Comparison of ENCODE assay signal across 24 cellular contexts in the genomic region with DNA sequence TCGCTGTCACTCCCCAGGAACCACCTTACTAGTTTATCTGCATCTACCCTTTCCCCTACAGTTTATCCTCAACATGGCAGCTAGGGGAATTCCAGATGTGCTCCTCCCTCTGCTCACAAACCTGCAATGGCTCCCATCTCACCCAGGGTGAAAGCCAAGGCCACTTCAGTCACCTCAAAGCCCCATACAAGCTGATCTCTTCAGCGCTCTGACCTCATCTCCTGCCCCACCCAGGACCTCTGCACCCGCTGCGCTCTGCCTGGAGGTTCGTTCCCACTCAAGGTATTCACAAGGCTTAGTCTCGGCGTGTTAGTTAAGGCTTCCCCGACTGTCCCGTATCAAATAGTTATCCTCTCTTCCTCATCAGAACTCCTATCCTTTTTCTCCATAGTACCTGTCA. TPM values are rescaled to one million over a fixed set of nuclear protein-coding genes. Genes with fewer than 3 reads are reported as not detected.
DNase-seq lines count a peak whose midpoint lies in the region; ATAC-seq and TF ChIP-seq lines count a peak whose summit lies in the region.
"Had no signal": no experiment of that assay in that cellular context is flagged by ENCODE, and none has a peak within 500 bp of the region (broad histone marks: within the 10 kb centered on the region; RNA-seq: fewer than 3 reads in every experiment).

No MANE protein-coding gene starts in this region.

- no peaks in the 10 kb centered on the region for H3K9me3 ChIP-seq in prostate gland
- H3K9me3 ChIP-seq: uterus had no signal

- H3K27ac Mint-ChIP-seq in activated naive CD8-positive, alpha-beta T cell = peak overlapping the region; percentile 11
- no peak overlapping the region for H3K27ac Mint-ChIP-seq in activated naive CD8-positive, alpha-beta T cell treated with anti-CD3 and anti-CD28 coated beads, Interleukin-2, amount 50 U/mL, for 24 hours
- peak overlapping the region; percentile 24 for H3K27ac Mint-ChIP-seq in activated T-helper 1 cell treated with anti-CD3 and anti-CD28 coated beads, Interleukin-12 subunit alpha, Interleukin-12 subunit beta, Interleukin-2, Interleukin-4 antibody, amounts not matched to agents 30 ng/mL and 10 ng/mL and 1 ng/mL, durations not matched to agents 14 hours and 24 hours and 36 hours
- H3K27ac Mint-ChIP-seq in endothelial cell (ENCODE audit: unreplicated experiment) = peak overlapping the region; percentile 67

- H3K4me3 Mint-ChIP-seq in activated naive CD8-positive, alpha-beta T cell = no peak overlapping the region
- no peak overlapping the region for H3K4me3 Mint-ChIP-seq in activated naive CD8-positive, alpha-beta T cell treated with anti-CD3 and anti-CD28 coated beads, Interleukin-2, amount 50 U/mL, for 24 hours
- no peak overlapping the region for H3K4me3 Mint-ChIP-seq in activated T-helper 1 cell treated with anti-CD3 and anti-CD28 coated beads, Interleukin-12 subunit alpha, Interleukin-12 subunit beta, Interleukin-2, Interleukin-4 antibody, amounts not matched to agents 30 ng/mL and 10 ng/mL and 1 ng/mL, durations not matched to agents 14 hours and 24 hours and 36 hours
- peak overlapping the region; percentile 28 for H3K4me3 Mint-ChIP-seq in endothelial cell (ENCODE audit: unreplicated experiment)

- no peaks in the 10 kb centered on the region for H3K36me3 Mint-ChIP-seq in activated naive CD8-positive, alpha-beta T cell
- H3K36me3 Mint-ChIP-seq in activated naive CD8-positive, alpha-beta T cell treated with anti-CD3 and anti-CD28 coated beads, Interleukin-2, amount 50 U/mL, for 24 hours (ENCODE audit: low read depth) = no peaks in the 10 kb centered on the region
- peaks cover 4% of the 10 kb centered on the region for H3K36me3 Mint-ChIP-seq in activated T-helper 1 cell treated with anti-CD3 and anti-CD28 coated beads, Interleukin-12 subunit alpha, Interleukin-12 subunit beta, Interleukin-2, Interleukin-4 antibody, amounts not matched to agents 30 ng/mL and 10 ng/mL and 1 ng/mL, durations not matched to agents 14 hours and 24 hours and 36 hours (ENCODE audit: low read depth)
- H3K36me3 Mint-ChIP-seq in endothelial cell (ENCODE audit: low read depth, unreplicated experiment) = peaks cover 10% of the 10 kb centered on the region

- TF ChIP-seq POLR2A in prostate gland (IDR thresholded peaks at IDR 0.05) = no peak

- ATAC-seq in activated naive CD8-positive, alpha-beta T cell treated with anti-CD3 and anti-CD28 coated beads, Interleukin-2, amount 50 U/mL, for 24 hours = no peak
- ATAC-seq in SK-N-SH treated with all-trans-retinoic acid at 6 μM for 48 hours = no peak
- ATAC-seq: HCT116 had no signal

- 91% methylated on average over 9 of the region's 9 CpGs for WGBS in prostate gland

- no peaks in the 10 kb centered on the region for H3K27me3 Mint-ChIP-seq in activated naive CD8-positive, alpha-beta T cell
- H3K27me3 Mint-ChIP-seq in activated naive CD8-positive, alpha-beta T cell treated with anti-CD3 and anti-CD28 coated beads, Interleukin-2, amount 50 U/mL, for 24 hours = no peaks in the 10 kb centered on the region
- H3K27me3 Mint-ChIP-seq in activated T-helper 1 cell treated with anti-CD3 and anti-CD28 coated beads, Interleukin-12 subunit alpha, Interleukin-12 subunit beta, Interleukin-2, Interleukin-4 antibody, amounts not matched to agents 30 ng/mL and 10 ng/mL and 1 ng/mL, durations not matched to agents 14 hours and 24 hours and 36 hours (ENCODE audit: insufficient read depth) = no peaks in the 10 kb centered on the region
- H3K27me3 Mint-ChIP-seq in endothelial cell (ENCODE audit: unreplicated experiment) = peaks cover 7% of the 10 kb centered on the region
- H3K27me3 Mint-ChIP-seq: naive B cell had no signal

- no peak overlapping the region for H3K27ac ChIP-seq in prostate gland
- H3K27ac ChIP-seq: brain microvascular endothelial cell, C4-2B, uterus had no signal

- no peaks in the 10 kb centered on the region for H3K4me1 Mint-ChIP-seq in activated naive CD8-positive, alpha-beta T cell (ENCODE audit: low read depth)
- H3K4me1 Mint-ChIP-seq in activated naive CD8-positive, alpha-beta T cell treated with anti-CD3 and anti-CD28 coated beads, Interleukin-2, amount 50 U/mL, for 24 hours = peaks cover 2% of the 10 kb centered on the region
- peaks cover 12% of the 10 kb centered on the region for H3K4me1 Mint-ChIP-seq in activated T-helper 1 cell treated with anti-CD3 and anti-CD28 coated beads, Interleukin-12 subunit alpha, Interleukin-12 subunit beta, Interleukin-2, Interleukin-4 antibody, amounts not matched to agents 30 ng/mL and 10 ng/mL and 1 ng/mL, durations not matched to agents 14 hours and 24 hours and 36 hours (ENCODE audit: low read depth)
- H3K4me1 Mint-ChIP-seq in endothelial cell (ENCODE audit: unreplicated experiment) = peaks cover 14% of the 10 kb centered on the region

- intact Hi-C loops in activated T-helper 1 cell treated with anti-CD3 and anti-CD28 coated beads, Interleukin-12 subunit alpha, Interleukin-12 subunit beta, Interleukin-2, Interleukin-4 antibody, amounts not matched to agents 30 ng/mL and 10 ng/mL and 1 ng/mL, durations not matched to agents 14 hours and 24 hours and 36 hours (cut with micrococcal nuclease) = no loop called here
- intact Hi-C loops in prostate gland (cut with DNase I) = no loop called here

- no peak overlapping the region for H3K4me3 ChIP-seq in prostate gland
- H3K4me3 ChIP-seq: smooth muscle cell, uterus had no signal

- H3K36me3 ChIP-seq in prostate gland = no peaks in the 10 kb centered on the region
- H3K36me3 ChIP-seq: uterus had no signal

- H3K9me3 Mint-ChIP-seq in activated naive CD8-positive, alpha-beta T cell (ENCODE audit: low read depth) = no peaks in the 10 kb centered on the region
- no peaks in the 10 kb centered on the region for H3K9me3 Mint-ChIP-seq in activated naive CD8-positive, alpha-beta T cell treated with anti-CD3 and anti-CD28 coated beads, Interleukin-2, amount 50 U/mL, for 24 hours
- H3K9me3 Mint-ChIP-seq in activated T-helper 1 cell treated with anti-CD3 and anti-CD28 coated beads, Interleukin-12 subunit alpha, Interleukin-12 subunit beta, Interleukin-2, Interleukin-4 antibody, amounts not matched to agents 30 ng/mL and 10 ng/mL and 1 ng/mL, durations not matched to agents 14 hours and 24 hours and 36 hours = no peaks in the 10 kb centered on the region
- no peaks in the 10 kb centered on the region for H3K9me3 Mint-ChIP-seq in endothelial cell (ENCODE audit: unreplicated experiment)
- H3K9me3 Mint-ChIP-seq: naive B cell had no signal

- no peaks in the 10 kb centered on the region for H3K4me1 ChIP-seq in prostate gland (replicated peaks)
- H3K4me1 ChIP-seq: uterus had no signal

- DNase-seq in activated naive CD8-positive, alpha-beta T cell treated with anti-CD3 and anti-CD28 coated beads, Interleukin-2, amount 50 U/mL, for 24 hours = no peak
- no peak for DNase-seq in activated T-helper 1 cell treated with anti-CD3 and anti-CD28 coated beads, Interleukin-12 subunit alpha, Interleukin-12 subunit beta, Interleukin-2, Interleukin-4 antibody, amounts not matched to agents 30 ng/mL and 10 ng/mL and 1 ng/mL, durations not matched to agents 14 hours and 24 hours and 36 hours (ENCODE audit: low spot score)
- DNase-seq in endothelial cell (ENCODE audit: low spot score) = no peak
- no peak for DNase-seq in NCI-H1105 treated with DMSO at 0.1 percent for 48 hours (lab: John Stamatoyannopoulos, UW)
- DNase-seq in prostate gland (ENCODE audit: low spot score) = no peak
- DNase-seq: activated CD4-positive, alpha-beta T cell treated with anti-CD3 and anti-CD28 coated beads, Interleukin-2, amount 50 U/mL, for 48 hours; brain microvascular endothelial cell; effector CD8-positive, alpha-beta T cell; EL; foreskin melanocyte; Kasumi-1; naive B cell; NCI-H2029; NCI-H526 treated with DMSO at 0.1 percent for 48 hours; stimulated activated CD4-positive, alpha-beta T cell treated with anti-CD3 and anti-CD28 coated beads, Interleukin-2, amount 100 ng/mL, for 24 hours; uterus had no signal

- TF ChIP-seq CTCF in endothelial cell (IDR thresholded peaks at IDR 0.05; ENCODE audit: unreplicated experiment) (no peak), prostate gland (IDR thresholded peaks at IDR 0.05) (no peak)

- H3K27me3 ChIP-seq in prostate gland (replicated peaks; ENCODE audit: insufficient read depth) = no peaks in the 10 kb centered on the region
- H3K27me3 ChIP-seq: brain microvascular endothelial cell, uterus had no signal

TF ChIP-seq in SK-N-SH treated with all-trans-retinoic acid at 6 μM for 48 hours, 23 proteins besides CTCF, POLR2A, EP300 and RAD21 (continues in another document):
- TF ChIP-seq ZNF70 (CRISPR knock-in tag; IDR thresholded peaks at IDR 0.05) (no peak), ZFP3 (CRISPR knock-in tag; IDR thresholded peaks at IDR 0.05) (no peak), CSDC2 (CRISPR knock-in tag; IDR thresholded peaks at IDR 0.05) (no peak)
- TF ChIP-seq, protein P1, sequence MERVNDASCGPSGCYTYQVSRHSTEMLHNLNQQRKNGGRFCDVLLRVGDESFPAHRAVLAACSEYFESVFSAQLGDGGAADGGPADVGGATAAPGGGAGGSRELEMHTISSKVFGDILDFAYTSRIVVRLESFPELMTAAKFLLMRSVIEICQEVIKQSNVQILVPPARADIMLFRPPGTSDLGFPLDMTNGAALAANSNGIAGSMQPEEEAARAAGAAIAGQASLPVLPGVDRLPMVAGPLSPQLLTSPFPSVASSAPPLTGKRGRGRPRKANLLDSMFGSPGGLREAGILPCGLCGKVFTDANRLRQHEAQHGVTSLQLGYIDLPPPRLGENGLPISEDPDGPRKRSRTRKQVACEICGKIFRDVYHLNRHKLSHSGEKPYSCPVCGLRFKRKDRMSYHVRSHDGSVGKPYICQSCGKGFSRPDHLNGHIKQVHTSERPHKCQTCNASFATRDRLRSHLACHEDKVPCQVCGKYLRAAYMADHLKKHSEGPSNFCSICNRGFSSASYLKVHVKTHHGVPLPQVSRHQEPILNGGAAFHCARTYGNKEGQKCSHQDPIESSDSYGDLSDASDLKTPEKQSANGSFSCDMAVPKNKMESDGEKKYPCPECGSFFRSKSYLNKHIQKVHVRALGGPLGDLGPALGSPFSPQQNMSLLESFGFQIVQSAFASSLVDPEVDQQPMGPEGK (CRISPR knock-in tag; IDR thresholded peaks at IDR 0.05; ENCODE audit: borderline replicate concordance) = no peak

RNA-seq across cellular contexts. Expression of a gene that starts 28.6 kb away (rescaled TPM):
- total RNA-seq in activated T-helper 1 cell treated with anti-CD3 and anti-CD28 coated beads, Interleukin-12 subunit alpha, Interleukin-12 subunit beta, Interleukin-2, Interleukin-4 antibody, amounts not matched to agents 30 ng/mL and 10 ng/mL and 1 ng/mL, durations not matched to agents 14 hours and 24 hours and 36 hours = not detected in 2 replicates
- total RNA-seq in endothelial cell (ENCODE audit: unreplicated experiment) (not detected), prostate gland (100 to 1,000 TPM; 165 to 738 TPM)
- total RNA-seq: osteocyte; SK-MEL-5; smooth muscle cell; T-helper 2 cell treated with Interferon-gamma antibody and Interleukin-4, amounts not matched to agents 100 ng/mL and 5 ng/mL, for 36 hours had no signal

Comparison
In these comparisons a context has a peak if more than half of its experiments do, and no peak if none do; other contexts are left out.
1. RNA of a gene that starts 28.6 kb away (total RNA-seq): 165 to 738 TPM in prostate gland; not detected in activated T-helper 1 cell treated with anti-CD3 and anti-CD28 coated beads, Interleukin-12 subunit alpha, Interleukin-12 subunit beta, Interleukin-2, Interleukin-4 antibody, amounts not matched to agents 30 ng/mL and 10 ng/mL and 1 ng/mL, durations not matched to agents 14 hours and 24 hours and 36 hours and not detected in endothelial cell (single experiment); every median in the first group is over 100 times any median in the second.